Comparison of ENCODE assay signal across 23 cellular contexts in the genomic region with DNA sequence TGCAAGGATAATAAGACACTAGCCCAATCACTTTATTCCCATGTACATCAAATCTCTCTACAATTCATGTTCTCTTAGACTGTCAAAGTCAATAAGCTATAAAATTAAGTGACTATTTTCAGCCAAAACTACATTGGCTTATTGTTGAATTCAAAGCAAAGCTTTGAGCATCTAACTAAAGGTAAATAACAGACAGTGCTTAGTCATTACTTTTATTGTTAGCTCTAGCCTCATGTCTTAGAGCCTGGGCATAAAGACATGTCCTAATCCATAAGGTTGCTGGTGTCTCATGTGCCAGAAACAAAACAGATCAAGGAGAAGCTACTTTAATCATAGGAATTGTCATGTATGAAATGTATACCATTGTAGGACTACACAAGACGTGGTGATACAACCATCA.
A peak's percentile ranks its signal among the peaks of the same experiment; 100 is the strongest.
DNase-seq lines count a peak whose midpoint lies in the region; ATAC-seq, FAIRE-seq and TF ChIP-seq lines count a peak whose summit lies in the region.
"Had no signal": no experiment of that assay in that cellular context is flagged by ENCODE, and none has a peak within 500 bp of the region (broad histone marks: within the 10 kb centered on the region; RNA-seq: fewer than 3 reads in every experiment).

No MANE protein-coding gene starts in this region.

- no peak for TF ChIP-seq CTCF in D721Med (IDR thresholded peaks at IDR 0.05; ENCODE audit: insufficient read depth, missing control alignments)
- no peak for TF ChIP-seq CTCF in VCaP (conservative IDR thresholded peaks at IDR 0.05)
- no peak for TF ChIP-seq CTCF in lower lobe of right lung (IDR thresholded peaks at IDR 0.05)

- intact Hi-C loops in lower lobe of right lung (cut with DNase I): no loop called here

- no peaks in the 10 kb centered on the region for H3K36me3 ChIP-seq in lower lobe of right lung
- H3K36me3 ChIP-seq: BLaER1 treated with 17β-estradiol and CSF1 and Interleukin-3, amounts not matched to agents 10 nM and 100 nM had no signal

- no peak overlapping the region for H3K4me3 ChIP-seq in lower lobe of right lung
- H3K4me3 ChIP-seq: A549; BLaER1 treated with 17β-estradiol and CSF1 and Interleukin-3, amounts not matched to agents 10 nM and 100 nM; GM12878 had no signal

- DNase-seq in D721Med (ENCODE audit: insufficient read length, low spot score): no peak
- peak; percentile 2 for DNase-seq in NCI-H748 treated with DMSO at 0.1 percent for 48 hours (lab: John Stamatoyannopoulos, UW)
- no peak for DNase-seq in lower lobe of right lung
- DNase-seq: AML-193; Caco-2; Calu3; CD4-positive, alpha-beta T cell; CD8-positive, alpha-beta T cell; DMS 273 treated with DMSO at 0.1 percent for 48 hours; DMS153; DMS79; DND-41; EL; GDM1 had no signal

- no peaks in the 10 kb centered on the region for H3K27me3 ChIP-seq in lower lobe of right lung (ENCODE audit: low read depth)
- H3K27me3 ChIP-seq: BLaER1 treated with 17β-estradiol and CSF1 and Interleukin-3, amounts not matched to agents 10 nM and 100 nM had no signal

- H3K9me3 ChIP-seq in lower lobe of right lung: peaks cover 15% of the 10 kb centered on the region
- H3K9me3 ChIP-seq: A549, Caco-2 had no signal

- no peak for ATAC-seq in HG02678 (IDR thresholded peaks at IDR 0.05; ENCODE audit: unreplicated experiment)
- no peak for ATAC-seq in HG03159 (IDR thresholded peaks at IDR 0.05; ENCODE audit: unreplicated experiment)
- no peak for ATAC-seq in lower lobe of right lung
- ATAC-seq: A549; CD8-positive, alpha-beta T cell; GM12878 had no signal

- FAIRE-seq in D721Med (lab: Jason Lieb, UNC): peak; percentile 11
- FAIRE-seq: A549, GM12878, GM12892, GM18507 had no signal

- H3K4me1 ChIP-seq in lower lobe of right lung: no peaks in the 10 kb centered on the region
- H3K4me1 ChIP-seq: A549; BLaER1 treated with 17β-estradiol and CSF1 and Interleukin-3, amounts not matched to agents 10 nM and 100 nM; Caco-2 had no signal

- H3K27ac ChIP-seq in VCaP (peak overlapping the region; percentile 37; the same call in 1 of the 2 replicates), lower lobe of right lung (no peak overlapping the region)
- H3K27ac ChIP-seq: A549; BLaER1 treated with 17β-estradiol and CSF1 and Interleukin-3, amounts not matched to agents 10 nM and 100 nM; C4-2B had no signal
